10 cellular contexts compared by ENCODE assay signal in the genomic region with DNA sequence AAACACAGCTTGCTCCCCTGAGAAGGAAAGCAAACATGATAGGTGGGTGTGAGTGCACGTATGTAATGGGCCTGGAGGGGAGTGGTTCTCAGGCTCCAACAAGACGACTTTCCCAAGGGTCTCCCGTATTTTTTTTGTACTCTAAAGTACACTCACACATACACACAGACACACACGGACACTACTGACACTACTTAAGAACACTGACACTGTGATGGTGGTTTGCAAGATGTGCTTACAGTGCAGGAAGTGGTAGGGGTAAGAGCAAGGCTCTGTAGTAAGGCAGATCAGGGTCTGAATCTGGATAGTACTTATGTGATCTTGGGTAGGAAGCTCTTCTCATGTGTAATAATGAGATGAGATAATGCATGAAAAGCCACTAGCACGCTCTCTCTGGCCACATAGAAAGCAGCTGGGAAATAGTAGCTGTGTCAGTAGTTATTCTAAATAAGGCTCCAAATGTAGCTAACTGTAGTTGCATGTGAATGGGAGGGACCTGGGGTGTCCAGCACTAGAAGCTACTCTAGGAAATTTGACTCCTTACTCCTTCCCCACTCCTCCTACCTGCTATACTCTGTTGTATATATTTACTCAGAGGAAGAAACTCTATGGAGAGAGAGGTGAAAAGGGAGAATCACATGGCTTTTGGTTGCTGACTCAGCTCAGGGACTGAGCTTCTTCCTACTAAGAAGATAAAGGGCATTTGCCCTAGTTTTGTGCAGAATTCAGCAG.
A peak's percentile ranks its signal among the peaks of the same experiment; 100 is the strongest.
DNase-seq lines count a peak whose midpoint lies in the region; ATAC-seq and TF ChIP-seq lines count a peak whose summit lies in the region.
"Had no signal": no experiment of that assay in that cellular context is flagged by ENCODE, and none has a peak within 500 bp of the region (broad histone marks: within the 10 kb centered on the region; RNA-seq: fewer than 3 reads in every experiment).

No MANE protein-coding gene starts in this region.

- no peaks in the 10 kb centered on the region for H3K9me3 Mint-ChIP-seq in activated naive CD4-positive, alpha-beta T cell treated with anti-CD3 and anti-CD28 coated beads, Interleukin-2, amount 10 ng/mL, durations not matched to agents 7 days and 5 days
- H3K9me3 Mint-ChIP-seq in stimulated activated naive CD8-positive, alpha-beta T cell treated with anti-CD3 and anti-CD28 coated beads, Interleukin-15, Interleukin-2, amounts not matched to agents 100 ng/mL and 50 ng/mL, for 24 hours, result no peaks in the 10 kb centered on the region

- peak overlapping the region; percentile 82 for H3K27ac Mint-ChIP-seq in activated naive CD4-positive, alpha-beta T cell treated with anti-CD3 and anti-CD28 coated beads, Interleukin-2, amount 10 ng/mL, durations not matched to agents 7 days and 5 days
- H3K27ac Mint-ChIP-seq in stimulated activated naive CD8-positive, alpha-beta T cell treated with anti-CD3 and anti-CD28 coated beads, Interleukin-15, Interleukin-2, amounts not matched to agents 100 ng/mL and 50 ng/mL, for 24 hours, result peak overlapping the region; percentile 9

- H3K4me3 Mint-ChIP-seq in activated naive CD4-positive, alpha-beta T cell treated with anti-CD3 and anti-CD28 coated beads, Interleukin-2, amount 10 ng/mL, durations not matched to agents 7 days and 5 days, result no peak overlapping the region
- peak overlapping the region; percentile 0 for H3K4me3 Mint-ChIP-seq in stimulated activated naive CD8-positive, alpha-beta T cell treated with anti-CD3 and anti-CD28 coated beads, Interleukin-15, Interleukin-2, amounts not matched to agents 100 ng/mL and 50 ng/mL, for 24 hours

- peaks cover 7% of the 10 kb centered on the region for H3K27me3 Mint-ChIP-seq in activated naive CD4-positive, alpha-beta T cell treated with anti-CD3 and anti-CD28 coated beads, Interleukin-2, amount 10 ng/mL, durations not matched to agents 7 days and 5 days
- H3K27me3 Mint-ChIP-seq in stimulated activated naive CD8-positive, alpha-beta T cell treated with anti-CD3 and anti-CD28 coated beads, Interleukin-15, Interleukin-2, amounts not matched to agents 100 ng/mL and 50 ng/mL, for 24 hours, result no peaks in the 10 kb centered on the region

- peaks cover 30% of the 10 kb centered on the region for H3K4me1 Mint-ChIP-seq in activated naive CD4-positive, alpha-beta T cell treated with anti-CD3 and anti-CD28 coated beads, Interleukin-2, amount 10 ng/mL, durations not matched to agents 7 days and 5 days
- H3K4me1 Mint-ChIP-seq in stimulated activated naive CD8-positive, alpha-beta T cell treated with anti-CD3 and anti-CD28 coated beads, Interleukin-15, Interleukin-2, amounts not matched to agents 100 ng/mL and 50 ng/mL, for 24 hours (ENCODE audit: low read depth), result peaks cover 35% of the 10 kb centered on the region

- peak; percentile 36 for DNase-seq in activated naive CD4-positive, alpha-beta T cell treated with anti-CD3 and anti-CD28 coated beads, Interleukin-2, amount 10 ng/mL, durations not matched to agents 7 days and 5 days
- no peak for DNase-seq in activated naive CD4-positive, alpha-beta T cell treated with anti-CD3 and anti-CD28 coated beads, Interleukin-2, amount 50 U/mL, for 16 hours
- peak; percentile 7 for DNase-seq in NCI-H69 (lab: John Stamatoyannopoulos, UW)
- peak; percentile 36 for DNase-seq in epithelial cell of esophagus (ENCODE audit: low read depth)
- DNase-seq in NAMALWA (ENCODE audit: low spot score), result no peak
- DNase-seq in NOMO-1 treated with dmso at 0.1 percent for 144 hours (lab: John Stamatoyannopoulos, UW; ENCODE audit: unreplicated experiment), result no peak
- DNase-seq: stimulated activated CD4-positive, alpha-beta T cell treated with anti-CD3 and anti-CD28 coated beads, Interleukin-4, amount 100 ng/mL, for 1 hour had no signal

- H3K4me3 ChIP-seq in epithelial cell of esophagus (ENCODE audit: low read length), result no peak overlapping the region
- H3K4me3 ChIP-seq: adrenal gland had no signal

- H3K36me3 Mint-ChIP-seq in activated naive CD4-positive, alpha-beta T cell treated with anti-CD3 and anti-CD28 coated beads, Interleukin-2, amount 10 ng/mL, durations not matched to agents 7 days and 5 days, result no peaks in the 10 kb centered on the region
- no peaks in the 10 kb centered on the region for H3K36me3 Mint-ChIP-seq in stimulated activated naive CD8-positive, alpha-beta T cell treated with anti-CD3 and anti-CD28 coated beads, Interleukin-15, Interleukin-2, amounts not matched to agents 100 ng/mL and 50 ng/mL, for 24 hours (ENCODE audit: low read depth)

- CTCF ChIA-PET in activated naive CD4-positive, alpha-beta T cell treated with anti-CD3 and anti-CD28 coated beads, Interleukin-2, amount 10 ng/mL, durations not matched to agents 7 days and 5 days (lab: Charles Lee), result interaction anchor here (1.0 to 1.8 kb wide), 10 partner anchors 9 to 109 kb away, joined by 3 to 9 read pairs (median 4); a partner anchor contains a TSS

- no peak for ATAC-seq in HG03457 (IDR thresholded peaks at IDR 0.05; ENCODE audit: unreplicated experiment)

- no peak for TF ChIP-seq CTCF in epithelial cell of esophagus (IDR thresholded peaks at IDR 0.05; ENCODE audit: insufficient read depth, low read depth, low read length, missing control alignments)

Comparison
In these comparisons a context has a peak if more than half of its experiments do, and no peak if none do; other contexts are left out.
1. DNase-seq: peak in activated naive CD4-positive, alpha-beta T cell treated with anti-CD3 and anti-CD28 coated beads, Interleukin-2, amount 10 ng/mL, durations not matched to agents 7 days and 5 days (single experiment), NCI-H69 (single experiment) and epithelial cell of esophagus (single experiment); none in activated naive CD4-positive, alpha-beta T cell treated with anti-CD3 and anti-CD28 coated beads, Interleukin-2, amount 50 U/mL, for 16 hours (single experiment), NAMALWA (single experiment) and NOMO-1 treated with dmso at 0.1 percent for 144 hours (single experiment).